Comparison of ENCODE assay signal across 1 cellular context in the genomic region with DNA sequence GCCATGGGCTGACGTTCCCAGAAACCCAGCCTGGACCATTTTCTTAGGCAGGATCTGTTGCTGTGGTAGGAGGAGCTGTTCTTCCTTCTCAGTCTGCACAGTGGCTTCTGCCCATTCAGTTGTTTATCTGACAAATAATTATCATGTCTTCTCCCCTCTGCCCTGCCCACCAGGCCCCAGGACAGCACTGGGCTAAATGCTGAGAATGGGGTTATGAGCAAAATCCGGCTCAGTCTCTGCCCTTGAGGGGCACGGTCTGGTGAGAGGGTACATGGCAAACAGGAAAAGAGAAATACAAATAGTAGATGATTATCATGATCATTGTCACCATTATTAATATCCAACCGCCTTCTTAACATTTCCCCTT.
A peak's percentile ranks its signal among the peaks of the same experiment; 100 is the strongest.
TF ChIP-seq lines count a peak whose summit lies in the region.

No MANE protein-coding gene starts in this region.

TF ChIP-seq in liver, 16 proteins besides CTCF, POLR2A, EP300 and RAD21:
- TF ChIP-seq GABPA (IDR thresholded peaks at IDR 0.05 in 1 of 2, conservative IDR thresholded peaks at IDR 0.05 in 1 of 2) (peak in 1 of 2 donors; percentile 7), RXRA (IDR thresholded peaks at IDR 0.05) (peak in 1 of 2 donors; percentile 20), TAF1 (conservative IDR thresholded peaks at IDR 0.05) (no peak)
